ENCODE assay signal across 15 cellular contexts in genomic region chr16:63925221-63925620, GRCh38.
DNase-seq lines count a peak whose midpoint lies in the region; ATAC-seq and TF ChIP-seq lines count a peak whose summit lies in the region.
"Had no signal": no experiment of that assay in that cellular context is flagged by ENCODE, and none has a peak within 500 bp of the region (broad histone marks: within the 10 kb centered on the region; RNA-seq: fewer than 3 reads in every experiment).

No MANE protein-coding gene starts in this region.

- no peak overlapping the region for H3K14ac ChIP-seq in H9 (ENCODE audit: insufficient read depth, low read length)

- H3K23ac ChIP-seq in H9 (ENCODE audit: insufficient read length, low read depth, low read length): no peak overlapping the region

- H2BK120ac ChIP-seq in H9 (ENCODE audit: low read depth, low read length, poor library complexity, severe bottlenecking): no peak overlapping the region

- TF ChIP-seq CTCF in H9 (conservative IDR thresholded peaks at IDR 0.05) (no peak), testis (IDR thresholded peaks at IDR 0.05) (no peak)

- peaks cover 14 to 17% of the 10 kb centered on the region in 2 experiments for H3K4me1 Mint-ChIP-seq in H9
- H3K4me1 Mint-ChIP-seq: CD4-positive, alpha-beta memory T cell had no signal

- no peak overlapping the region for H3K27ac ChIP-seq in H9 (ENCODE audit: insufficient read length, low read depth, low read length)
- H3K27ac ChIP-seq in testis: no peak overlapping the region

- H4K5ac ChIP-seq in H9 (ENCODE audit: insufficient read length, low read depth, low read length): no peak overlapping the region

- H3K4me3 ChIP-seq in neuron (ENCODE audit: low read length) (no peak overlapping the region), testis (no peak overlapping the region)

- no peak overlapping the region for H2BK20ac ChIP-seq in H9 (ENCODE audit: low read depth, low read length, poor library complexity, severe bottlenecking)

- peaks cover 0 to 1% (median under 1%) of the 10 kb centered on the region in 3 experiments; a peak in 3 of 7 replicates for H3K36me3 Mint-ChIP-seq in H9 (ENCODE audit: insufficient read depth in 1 of 3, low read depth in 3 of 3)
- H3K36me3 Mint-ChIP-seq: CD4-positive, alpha-beta memory T cell had no signal

- H4K91ac ChIP-seq in H9 (ENCODE audit: insufficient read length, low read depth, low read length): no peak overlapping the region

- no peaks in the 10 kb centered on the region for H3K23me2 ChIP-seq in H9 (ENCODE audit: insufficient read length, low read depth, low read length, poor library complexity, severe bottlenecking)

- H2BK5ac ChIP-seq in H9 (ENCODE audit: insufficient read length, low read length): no peak overlapping the region

- H3K9me3 ChIP-seq in H9 (ENCODE audit: control insufficient read depth, low read depth, low read length) (no peaks in the 10 kb centered on the region), neuron (ENCODE audit: low read length) (no peaks in the 10 kb centered on the region), testis (no peaks in the 10 kb centered on the region)

- WGBS in H9 (ENCODE audit: extremely low coverage, insufficient read length, low lambda C conversion rate): no CpG with 5 or more reads among the region's 5 CpGs
- WGBS in testis, 2 donors: 76 to 80% methylated on average over 5 of the region's 5 CpGs

- intact Hi-C loops in testis (cut with DNase I; ENCODE audit: low total_unique reads): no loop called here

- H3K4me2 ChIP-seq in H9 (ENCODE audit: insufficient read depth, insufficient read length, low read length): no peak overlapping the region

- no peak overlapping the region for H4K8ac ChIP-seq in H9 (replicated peaks; ENCODE audit: insufficient read length, low read depth, low read length)

- no peak overlapping the region for H3K9ac ChIP-seq in H9 (ENCODE audit: extremely low read depth, insufficient read length, low read length)

- H3K79me2 ChIP-seq in H9 (ENCODE audit: insufficient read depth, low read length): no peaks in the 10 kb centered on the region

- DNase-seq in H9 (no peak), cerebellar nuclear complex (lab: John Stamatoyannopoulos, UW) (peak; percentile 84 to 92), testis (peak; percentile 25), NCI-H69 (lab: John Stamatoyannopoulos, UW) (no peak)
- DNase-seq: Calu3; CD4-positive, alpha-beta memory T cell; COR-L47; DMS53; DMS79 treated with DMSO at 0.1 percent for 48 hours; H7 had no signal

- peak overlapping the region in 2 of 3 experiments; percentile 41 to 88; a peak in 1 of 7 replicates for H3K27ac Mint-ChIP-seq in H9
- H3K27ac Mint-ChIP-seq: CD4-positive, alpha-beta memory T cell had no signal

- H3K9me3 Mint-ChIP-seq in H9: peaks cover under 1% of the 10 kb centered on the region in 2 experiments; a peak in 4 of 5 replicates

- no peak for TF ChIP-seq POLR2A in testis (IDR thresholded peaks at IDR 0.05)

- H3K27me3 ChIP-seq in H9 (ENCODE audit: insufficient read depth, low read length): no peaks in the 10 kb centered on the region; the same call in 1 of the 2 replicates
- H3K27me3 ChIP-seq in neuron (ENCODE audit: insufficient read depth, low read length): no peaks in the 10 kb centered on the region
- H3K27me3 ChIP-seq in testis: no peaks in the 10 kb centered on the region

- no peaks in the 10 kb centered on the region for H3K79me1 ChIP-seq in H9 (ENCODE audit: insufficient read depth, low read depth, low read length, poor library complexity, severe bottlenecking)

- H3K4ac ChIP-seq in H9 (ENCODE audit: low read depth, low read length): no peak overlapping the region

- H2AFZ ChIP-seq in H9 (ENCODE audit: low read length) (no peak overlapping the region), neuron (ENCODE audit: low read depth, low read length) (peak overlapping the region; percentile 38)

- H3T11ph ChIP-seq in H9 (ENCODE audit: low read length): no peak overlapping the region

- H3K56ac ChIP-seq in H9 (ENCODE audit: insufficient read length, low read depth, low read length): no peak overlapping the region

- H3K18ac ChIP-seq in H9 (ENCODE audit: insufficient read length, low read depth, low read length): no peak overlapping the region

- ATAC-seq in GM19023 (IDR thresholded peaks at IDR 0.05; ENCODE audit: unreplicated experiment): no peak
- ATAC-seq in GM18861 (IDR thresholded peaks at IDR 0.05; ENCODE audit: unreplicated experiment): no peak
- ATAC-seq in GM21825 (IDR thresholded peaks at IDR 0.05; ENCODE audit: unreplicated experiment): no peak
- ATAC-seq: HCT116 had no signal

- H2BK15ac ChIP-seq in H9 (ENCODE audit: low read depth, low read length): no peak overlapping the region

- H2AK5ac ChIP-seq in H9 (ENCODE audit: insufficient read length, low read length): no peak overlapping the region

- H3K36me3 ChIP-seq in neuron (ENCODE audit: insufficient read depth, low read length) (no peaks in the 10 kb centered on the region), testis (ENCODE audit: low read depth, missing control alignments) (no peaks in the 10 kb centered on the region)

- no peaks in the 10 kb centered on the region for H4K20me1 ChIP-seq in H9 (ENCODE audit: control insufficient read depth, insufficient read depth, insufficient read length)

- no peak overlapping the region for H3K4me3 Mint-ChIP-seq in H9
- H3K4me3 Mint-ChIP-seq: CD4-positive, alpha-beta memory T cell had no signal

- no peaks in the 10 kb centered on the region; the same call in 1 of the 2 replicates for H3K4me1 ChIP-seq in H9 (ENCODE audit: insufficient read depth, low read length)
- peaks cover 3% of the 10 kb centered on the region for H3K4me1 ChIP-seq in neuron (ENCODE audit: insufficient read depth, low read length)
- H3K4me1 ChIP-seq in testis: no peaks in the 10 kb centered on the region

- no peak overlapping the region for H2BK12ac ChIP-seq in H9 (ENCODE audit: insufficient read length, low read depth, low read length)

- no peaks in the 10 kb centered on the region for H3K27me3 Mint-ChIP-seq in H9 (ENCODE audit: low read depth)
- H3K27me3 Mint-ChIP-seq: CD4-positive, alpha-beta memory T cell had no signal

Comparison
In these comparisons a context has a peak if more than half of its experiments do, and no peak if none do; other contexts are left out.
1. DNase-seq: peak in cerebellar nuclear complex (2 of 2) and testis (single experiment); none in H9 (single experiment) and NCI-H69 (single experiment).